Comparison of ENCODE assay signal across 8 cellular contexts in genomic region chr1:11858968-11859871, GRCh38. TPM values are rescaled to one million over a fixed set of nuclear protein-coding genes. Genes with fewer than 3 reads are reported as not detected.
DNase-seq lines count a peak whose midpoint lies in the region; ATAC-seq, FAIRE-seq and TF ChIP-seq lines count a peak whose summit lies in the region.

No MANE protein-coding gene starts in this region.

- H3K4me1 ChIP-seq in Panc1 (ENCODE audit: control insufficient read depth, insufficient read depth, low read length) (peaks cover 6% of the 10 kb centered on the region; the same call in 1 of the 2 replicates), small intestine (ENCODE audit: control insufficient read depth in 2 of 2, insufficient read depth in 1 of 2, low read depth in 1 of 2, low read length in 1 of 2) (no peaks in the 10 kb centered on the region), sigmoid colon (peaks cover 0 to 6% (median 3%) of the 10 kb centered on the region in 4 donors)

- 4 to 5% (median 4%) methylated on average over 41 to 53 of the region's 53 CpGs for WGBS in small intestine, 3 donors
- 6 to 7% methylated on average over 53 of the region's 53 CpGs for WGBS in sigmoid colon, 2 donors

- H3K4me3 ChIP-seq in Panc1 (ENCODE audit: low read depth in 2 of 2, low read length in 2 of 2) (no peak overlapping the region), small intestine (ENCODE audit: low read depth in 1 of 2, low read length in 2 of 2) (no peak overlapping the region), sigmoid colon (no peak overlapping the region)

- POLR2A ChIA-PET in Panc1 (lab: Charles Lee): no interaction called here

- no peak for TF ChIP-seq EP300 in sigmoid colon (IDR thresholded peaks at IDR 0.05)

- no peak overlapping the region for H3K27ac ChIP-seq in Panc1 (ENCODE audit: low read length)
- H3K27ac ChIP-seq in small intestine (ENCODE audit: low read depth in 1 of 2, low read length in 1 of 2): no peak overlapping the region
- no peak overlapping the region for H3K27ac ChIP-seq in sigmoid colon

- peak; percentile 86 for DNase-seq in GM13977 (ENCODE audit: low spot score)
- no peak for DNase-seq in Panc1 (ENCODE audit: low read depth, low spot score)
- DNase-seq in activated T-helper 1 cell treated with anti-CD3 and anti-CD28 coated beads, Interleukin-2, amount 50 U/mL, for 16 hours (ENCODE audit: low read depth in 1 of 2, low spot score in 1 of 2): peak; percentile 34 to 39
- DNase-seq in cardiac septum (ENCODE audit: low spot score): peak; percentile 89
- DNase-seq in small intestine: peak; percentile 32
- DNase-seq in DMS153 (lab: John Stamatoyannopoulos, UW): no peak
- DNase-seq in sigmoid colon: no peak

- no TSS peak for BruUV-seq in Panc1 (replicated peaks; lab: Mats Ljungman, UMichigan)

- peak; percentile 26 for TF ChIP-seq CTCF in GM13977 (IDR thresholded peaks at IDR 0.05; ENCODE audit: extremely low read depth, insufficient read depth, missing control alignments)
- TF ChIP-seq CTCF in Panc1 (IDR thresholded peaks at IDR 0.05): no peak
- TF ChIP-seq CTCF in sigmoid colon (IDR thresholded peaks at IDR 0.05): peak in 1 of 4 experiments; percentile 28

- H3K9me3 ChIP-seq in Panc1 (ENCODE audit: control insufficient read depth, insufficient read depth, low read depth, low read length) (no peaks in the 10 kb centered on the region), small intestine (ENCODE audit: control insufficient read depth, low read depth) (no peaks in the 10 kb centered on the region), sigmoid colon (no peaks in the 10 kb centered on the region)

- no peak for TF ChIP-seq POLR2A in sigmoid colon (IDR thresholded peaks at IDR 0.05)

- no peaks in the 10 kb centered on the region for H3K36me3 ChIP-seq in Panc1 (ENCODE audit: control insufficient read depth, insufficient read depth, low read length)
- no peaks in the 10 kb centered on the region for H3K36me3 ChIP-seq in small intestine (ENCODE audit: control insufficient read depth in 2 of 2, insufficient read depth in 2 of 2, low read length in 2 of 2)
- no peaks in the 10 kb centered on the region for H3K36me3 ChIP-seq in sigmoid colon

- intact Hi-C loops in Panc1 (cut with micrococcal nuclease; ENCODE audit: unreplicated experiment): no loop called here
- intact Hi-C loops in cardiac septum (cut with DNase I): loop anchor here (1.0 kb wide), 2 partner anchors 15 to 28 kb away; no protein-coding TSS in a partner anchor
- intact Hi-C loops in sigmoid colon (cut with DNase I): no loop called here

- CTCF ChIA-PET in Panc1 (lab: Charles Lee): no interaction called here

- peak; percentile 51 for ATAC-seq in Panc1
- ATAC-seq in HG03280 (IDR thresholded peaks at IDR 0.05; ENCODE audit: unreplicated experiment): no peak

- H3K27me3 ChIP-seq in Panc1 (ENCODE audit: control insufficient read depth, insufficient read depth, low read length) (peaks cover 34% of the 10 kb centered on the region), small intestine (ENCODE audit: control insufficient read depth in 2 of 2, insufficient read depth in 2 of 2, low read length in 2 of 2) (peaks cover 2 to 29% of the 10 kb centered on the region in 2 donors), sigmoid colon (peaks cover 17 to 64% (median 31%) of the 10 kb centered on the region in 3 donors)

- FAIRE-seq in small intestine (lab: Jason Lieb, UNC): no peak

- in situ Hi-C loops in GM13977 (cut with MboI; ENCODE audit: low pct_unique_long_range_greater_than_20kb, low sequenced_read_pairs, unreplicated experiment): no loop called here
- in situ Hi-C loops in Panc1 (cut with HindIII; ENCODE audit: low pct_unique_long_range_greater_than_20kb, low sequenced_read_pairs): no loop called here

RNA-seq across cellular contexts. Expression of gene NPPB, which starts 0.5 kb away (rescaled TPM):
- total RNA-seq in Panc1 (2021; ENCODE audit: unreplicated experiment) (not detected), cardiac septum (7,162 TPM), sigmoid colon (not detected)
- polyA plus RNA-seq in Panc1 (2012; ENCODE audit: insufficient read length): not detected
- polyA plus RNA-seq in small intestine (100 to 1,000 TPM in 1 of 3 donors, 10 to 100 TPM in 1, under 1 TPM in 1; 0.39 to 145 (median 19.7) TPM), sigmoid colon (1 to 10 TPM in 2 of 3 donors, not detected in 1; 2.0 to 8.4 TPM)

RNA-seq across cellular contexts. Expression of gene NPPA, which starts 11.6 kb away (rescaled TPM):
- total RNA-seq in Panc1 (2021; ENCODE audit: unreplicated experiment) (not detected), cardiac septum (21,376 TPM), sigmoid colon (not detected)
- polyA plus RNA-seq in Panc1 (2012; ENCODE audit: insufficient read length): not detected
- polyA plus RNA-seq in small intestine (10 to 100 TPM in 1 of 3 donors, 1 to 10 TPM in 1, not detected in 1; 1.4 to 22.4 TPM), sigmoid colon (1 to 10 TPM in 1 of 3 donors, under 1 TPM in 1, not detected in 1; 0.92 to 8.6 TPM)

RNA-seq across cellular contexts. Expression of gene CLCN6, which starts 53.2 kb away (rescaled TPM):
- 23.6 TPM for total RNA-seq in Panc1 (2021; ENCODE audit: unreplicated experiment)
- 11.3 TPM for polyA plus RNA-seq in Panc1 (2012; ENCODE audit: insufficient read length)
- total RNA-seq in cardiac septum: 26.3 TPM
- 10 to 100 TPM in 2 of 3 donors, 1 to 10 TPM in 1; 9.2 to 13.9 (median 10.4) TPM for polyA plus RNA-seq in small intestine
- 10 to 100 TPM; 12.1 to 19.7 (median 16.1) TPM for total RNA-seq in sigmoid colon
- polyA plus RNA-seq in sigmoid colon: 10 to 100 TPM in 1 of 3 donors, 1 to 10 TPM in 2; 3.0 to 17.6 (median 3.7) TPM

RNA-seq across cellular contexts. Expression of gene MTHFR, which starts 53.5 kb away (rescaled TPM):
- total RNA-seq in Panc1 (2021; ENCODE audit: unreplicated experiment) (37.4 TPM), cardiac septum (33.7 TPM), sigmoid colon (10 to 100 TPM; 16.8 to 38.3 (median 27.9) TPM)
- polyA plus RNA-seq in Panc1 (2012; ENCODE audit: insufficient read length): 21.0 TPM
- polyA plus RNA-seq in small intestine (10 to 100 TPM; 11.2 to 20.1 (median 14.1) TPM), sigmoid colon (10 to 100 TPM in 2 of 3 donors, 1 to 10 TPM in 1; 6.6 to 34.6 (median 13.6) TPM)

Comparison
In these comparisons a context has a peak if more than half of its experiments do, and no peak if none do; other contexts are left out.
1. DNase-seq: peak in GM13977 (single experiment), activated T-helper 1 cell treated with anti-CD3 and anti-CD28 coated beads, Interleukin-2, amount 50 U/mL, for 16 hours (2 of 2), cardiac septum (single experiment) and small intestine (single experiment); none in Panc1 (single experiment), DMS153 (single experiment) and sigmoid colon (single experiment).
2. RNA of gene NPPB, which starts 0.5 kb away (total RNA-seq): 7,162 TPM in cardiac septum (single experiment); not detected in Panc1 (single experiment) and not detected in sigmoid colon; every median in the first group is over 1,000 times any median in the second.
3. RNA of gene NPPA, which starts 11.6 kb away (total RNA-seq): 21,376 TPM in cardiac septum (single experiment); not detected in Panc1 (single experiment) and not detected in sigmoid colon; every median in the first group is over 1,000 times any median in the second.